Comparison of ENCODE assay signal across 8 cellular contexts in genomic region chr9:117704024-117704575, GRCh38. TPM values are rescaled to one million over a fixed set of nuclear protein-coding genes. Genes with fewer than 3 reads are reported as not detected.
DNase-seq lines count a peak whose midpoint lies in the region; ATAC-seq and TF ChIP-seq lines count a peak whose summit lies in the region.

TSS of gene TLR4 (plus strand) at chr9:117704403. CDS start at chr9:117704473, 70 bp downstream.

- H4K20me1 ChIP-seq in Karpas-422 (ENCODE audit: insufficient read depth, low read depth, low read length) = no peaks in the 10 kb centered on the region

- peak within 1 kb of the TSS; percentile 47 for H2AFZ ChIP-seq in Karpas-422 (ENCODE audit: low read length)

- no peak for TF ChIP-seq CTCF in body of pancreas (IDR thresholded peaks at IDR 0.05)

- ATAC-seq in GM21737 (IDR thresholded peaks at IDR 0.05; ENCODE audit: unreplicated experiment) (peak; percentile 98), body of pancreas (peak; percentile 40)

- in situ Hi-C loops in HAP-1 (cut with MboI; ENCODE audit: low sequenced_read_pairs) = no loop called here

- intact Hi-C loops in body of pancreas (cut with DNase I) = no loop called here

- no peaks in the 10 kb centered on the region for H3K79me2 ChIP-seq in Karpas-422 (ENCODE audit: low read length)

- H3K36me3 ChIP-seq in Karpas-422 (ENCODE audit: insufficient read depth, low read length) = no peaks in the 10 kb centered on the region
- H3K36me3 ChIP-seq in body of pancreas (replicated peaks in 1 of 2; ENCODE audit: insufficient read depth in 1 of 2, low read depth in 2 of 2) = no peaks in the 10 kb centered on the region
- no peaks in the 10 kb centered on the region for H3K36me3 ChIP-seq in HAP-1 (replicated peaks)

- H3K4me3 ChIP-seq in Karpas-422 (ENCODE audit: low read length) (peak within 1 kb of the TSS; percentile 56), body of pancreas (no peak within 1 kb of the TSS), skin epidermis (peak within 1 kb of the TSS; percentile 11 to 36 (median 21)), HAP-1 (no peak within 1 kb of the TSS)

- peak within 1 kb of the TSS; percentile 74 for H3K27ac ChIP-seq in Karpas-422 (ENCODE audit: low read length)
- H3K27ac ChIP-seq in body of pancreas = peak within 1 kb of the TSS in 2 of 4 donors; percentile 37 to 69
- H3K27ac ChIP-seq in skin epidermis = peak within 1 kb of the TSS in 20 of 21 experiments; percentile 22 to 87 (median 76)

- peaks cover 26% of the 10 kb centered on the region for H3K4me1 ChIP-seq in Karpas-422 (ENCODE audit: low read length)
- H3K4me1 ChIP-seq in body of pancreas = no peaks in the 10 kb centered on the region
- no peaks in the 10 kb centered on the region for H3K4me1 ChIP-seq in HAP-1

- peak in 2 of 3 donors; percentile 38 to 71 for TF ChIP-seq POLR2A in body of pancreas (IDR thresholded peaks at IDR 0.05)

- H3K4me2 ChIP-seq in Karpas-422 (ENCODE audit: low read depth, low read length, poor library complexity, severe bottlenecking) = peak within 1 kb of the TSS; percentile 74

- no peaks in the 10 kb centered on the region for H3K9me2 ChIP-seq in Karpas-422 (replicated peaks; ENCODE audit: insufficient read depth, low read length)

- WGBS in body of pancreas, 2 donors = 27 to 42% methylated on average over 13 of the region's 13 CpGs

- DNase-seq in GM04504 (ENCODE audit: low read depth) = peak; percentile 57
- DNase-seq in Karpas-422 = peak; percentile 95
- DNase-seq in body of pancreas = peak in 3 of 4 donors; percentile 33 to 70 (median 34)
- DNase-seq in islet precursor cell = peak; percentile 65
- no peak for DNase-seq in HAP-1 (ENCODE audit: low spot score in 2 of 2)
- no peak for DNase-seq in activated gamma-delta T cell treated with Interleukin-2 at 50 U/mL for 16 hours

- H3K9me3 ChIP-seq in Karpas-422 (ENCODE audit: low read length) (no peaks in the 10 kb centered on the region), body of pancreas (no peaks in the 10 kb centered on the region), HAP-1 (no peaks in the 10 kb centered on the region)

- H3K9ac ChIP-seq in Karpas-422 (ENCODE audit: low read length) = peak within 1 kb of the TSS; percentile 68

- H3K27me3 ChIP-seq in Karpas-422 (ENCODE audit: low read length) = no peaks in the 10 kb centered on the region
- no peaks in the 10 kb centered on the region for H3K27me3 ChIP-seq in body of pancreas
- no peaks in the 10 kb centered on the region for H3K27me3 ChIP-seq in HAP-1 (ENCODE audit: low read depth)

RNA-seq across cellular contexts. Expression of gene TLR4, which starts in this region (rescaled TPM):
- 5.8 and 7.3 TPM in 2 replicates for total RNA-seq in Karpas-422 (2014; rRNA removed; shearing (Covaris generic); ENCODE audit: low replicate concordance)
- 1 to 10 TPM; 5.2 to 7.6 TPM for total RNA-seq in body of pancreas

Comparison
In these comparisons a context has a peak if more than half of its experiments do, and no peak if none do; other contexts are left out.
1. DNase-seq: peak in GM04504 (single experiment), Karpas-422 (single experiment), body of pancreas (3 of 4) and islet precursor cell (single experiment); none in HAP-1 (0 of 2) and activated gamma-delta T cell treated with Interleukin-2 at 50 U/mL for 16 hours (single experiment).
2. H3K4me3 ChIP-seq: peak in Karpas-422 (single experiment) and skin epidermis (7 of 7); none in body of pancreas (0 of 2) and HAP-1 (single experiment).